Comparison of ENCODE assay signal across 24 cellular contexts in genomic region chr3:45983865-45984264, GRCh38. TPM values are rescaled to one million over a fixed set of nuclear protein-coding genes. Genes with fewer than 3 reads are reported as not detected.
DNase-seq lines count a peak whose midpoint lies in the region; ATAC-seq and TF ChIP-seq lines count a peak whose summit lies in the region.
"Had no signal": no experiment of that assay in that cellular context is flagged by ENCODE, and none has a peak within 500 bp of the region (broad histone marks: within the 10 kb centered on the region; RNA-seq: fewer than 3 reads in every experiment).

No MANE protein-coding gene starts in this region.

- 40 to 49% methylated on average over 3 of the region's 3 CpGs for WGBS in heart right ventricle, 2 donors
- WGBS in esophagus squamous epithelium, 2 donors: 81 to 95% methylated on average over 3 of the region's 3 CpGs
- WGBS in sigmoid colon, 2 donors: 84 to 86% methylated on average over 3 of the region's 3 CpGs

- H3K27me3 ChIP-seq in heart right ventricle: no peaks in the 10 kb centered on the region
- H3K27me3 ChIP-seq in esophagus squamous epithelium: no peaks in the 10 kb centered on the region
- H3K27me3 ChIP-seq in sigmoid colon: no peaks in the 10 kb centered on the region
- H3K27me3 ChIP-seq: left lung, suprapubic skin had no signal

- no peaks in the 10 kb centered on the region for H3K9me3 ChIP-seq in heart right ventricle
- no peaks in the 10 kb centered on the region for H3K9me3 ChIP-seq in esophagus squamous epithelium
- no peaks in the 10 kb centered on the region for H3K9me3 ChIP-seq in sigmoid colon
- H3K9me3 ChIP-seq: left lung, suprapubic skin had no signal

- TF ChIP-seq POLR2A in esophagus squamous epithelium (IDR thresholded peaks at IDR 0.05) (no peak), sigmoid colon (IDR thresholded peaks at IDR 0.05) (no peak), GM18505 (IDR thresholded peaks at IDR 0.05; ENCODE audit: borderline replicate concordance, extremely low read depth, insufficient read depth, insufficient read length) (no peak)

- DNase-seq in heart right ventricle (no peak), cardiac septum (ENCODE audit: low spot score) (no peak), esophagus squamous epithelium (lab: John Stamatoyannopoulos, UW) (no peak), sigmoid colon (no peak), NCI-H82 (lab: John Stamatoyannopoulos, UW) (no peak), anterior cingulate cortex (lab: John Stamatoyannopoulos, UW) (no peak)
- DNase-seq: activated CD4-positive, alpha-beta T cell treated with anti-CD3 and anti-CD28 coated beads for 36 hours; activated CD8-positive, alpha-beta memory T cell treated with anti-CD3 and anti-CD28 coated beads, Interleukin-2, amount 10 ng/mL, durations not matched to agents 7 days and 5 days; activated effector memory CD4-positive, alpha-beta T cell treated with anti-CD3 and anti-CD28 coated beads, Interleukin-2, amount 50 U/mL, for 16 hours; C1 segment of cervical spinal cord; left lung; NCI-H1436 treated with DMSO at 0.1 percent for 48 hours; PC-9; small intestine; stimulated activated CD4-positive, alpha-beta T cell treated with anti-CD3 and anti-CD28 coated beads, Interleukin-4, amount 100 ng/mL, for 24 hours; T1000 had no signal

- peak overlapping the region in 9 of 10 donors; percentile 9 to 99 (median 94) for H3K27ac ChIP-seq in heart right ventricle
- peak overlapping the region in 3 of 4 donors; percentile 11 to 88 (median 84) for H3K27ac ChIP-seq in esophagus squamous epithelium
- peak overlapping the region; percentile 21 to 98 (median 95) for H3K27ac ChIP-seq in sigmoid colon
- H3K27ac ChIP-seq: left lung, PC-9, SK-N-MC, suprapubic skin had no signal

- H3K4me1 ChIP-seq in heart right ventricle: peaks cover 36 to 93% (median 68%) of the 10 kb centered on the region in 9 donors
- H3K4me1 ChIP-seq in esophagus squamous epithelium: peaks cover 26 to 54% (median 43%) of the 10 kb centered on the region in 3 donors
- peaks cover 0 to 65% (median 59%) of the 10 kb centered on the region in 4 donors for H3K4me1 ChIP-seq in sigmoid colon

- TF ChIP-seq EP300 in sigmoid colon (IDR thresholded peaks at IDR 0.05): no peak

- intact Hi-C loops in heart right ventricle (cut with DNase I) (loop anchor here in 1 of 10 donors (5.0 kb wide), 1 partner anchor 42 kb away; the partner anchor contains the start of gene CXCR6), cardiac septum (cut with DNase I) (no loop called here), esophagus squamous epithelium (cut with DNase I) (no loop called here), sigmoid colon (cut with DNase I) (no loop called here)

- ATAC-seq in heart right ventricle (no peak), GM18505 (IDR thresholded peaks at IDR 0.05; ENCODE audit: unreplicated experiment) (no peak), GM18511 (IDR thresholded peaks at IDR 0.05; ENCODE audit: unreplicated experiment) (no peak)
- ATAC-seq: activated CD4-positive, alpha-beta T cell treated with anti-CD3 and anti-CD28 coated beads for 36 hours; activated CD8-positive, alpha-beta memory T cell treated with anti-CD3 and anti-CD28 coated beads, Interleukin-2, amount 10 ng/mL, durations not matched to agents 7 days and 5 days; left lung had no signal

- TF ChIP-seq CTCF in heart right ventricle (IDR thresholded peaks at IDR 0.05): no peak
- TF ChIP-seq CTCF in esophagus squamous epithelium (IDR thresholded peaks at IDR 0.05): no peak
- no peak for TF ChIP-seq CTCF in sigmoid colon (IDR thresholded peaks at IDR 0.05)

- H3K36me3 ChIP-seq in heart right ventricle (peaks cover 0 to 64% (median 46%) of the 10 kb centered on the region in 9 donors), esophagus squamous epithelium (peaks cover 5 to 65% (median 19%) of the 10 kb centered on the region in 3 donors), sigmoid colon (peaks cover 16 to 60% (median 32%) of the 10 kb centered on the region in 4 donors)

- H3K4me3 ChIP-seq in heart right ventricle (no peak overlapping the region), esophagus squamous epithelium (no peak overlapping the region), sigmoid colon (no peak overlapping the region)
- H3K4me3 ChIP-seq: left lung, PC-9, SK-N-MC, suprapubic skin had no signal

RNA-seq across cellular contexts. Expression of gene FYCO1, which starts 11.8 kb away (rescaled TPM):
- total RNA-seq in heart right ventricle (100 to 1,000 TPM in 8 of 10 donors, 10 to 100 TPM in 2; 82.3 to 216 (median 156) TPM), cardiac septum (129 TPM), esophagus squamous epithelium (10 to 100 TPM; 17.8 to 33.3 (median 25.0) TPM), sigmoid colon (100 to 1,000 TPM in 1 of 4 donors, 10 to 100 TPM in 3; 72.1 to 115 (median 79.2) TPM)
- polyA plus RNA-seq in heart right ventricle (10 to 100 TPM in 1 of 2 donors, 1 to 10 TPM in 1; 8.8 to 59.6 TPM), sigmoid colon (10 to 100 TPM in 1 of 3 donors, 1 to 10 TPM in 2; 8.4 to 15.0 (median 9.9) TPM)

RNA-seq across cellular contexts. Expression of gene CXCR6, which starts 40.6 kb away (rescaled TPM):
- total RNA-seq in heart right ventricle (1 to 10 TPM in 1 of 10 donors, under 1 TPM in 5, not detected in 4; 0.17 to 1.2 (median 0.39) TPM), cardiac septum (0.32 TPM), esophagus squamous epithelium (10 to 100 TPM in 1 of 4 donors, 1 to 10 TPM in 3; 1.7 to 12.0 (median 4.4) TPM), sigmoid colon (under 1 TPM in 3 of 4 donors, not detected in 1; 0.36 to 0.95 (median 0.49) TPM)
- polyA plus RNA-seq in heart right ventricle (under 1 TPM; 0.22 to 0.36 TPM), sigmoid colon (1 to 10 TPM in 1 of 3 donors, not detected in 2; 3.3 TPM)
- total RNA-seq: A673, endothelial cell of umbilical vein, HT1080, osteocyte had no signal
- polyA plus RNA-seq: endothelial cell of umbilical vein had no signal

RNA-seq across cellular contexts. Expression of gene XCR1, which starts 43.4 kb away (rescaled TPM):
- total RNA-seq in heart right ventricle (under 1 TPM in 4 of 10 donors, not detected in 6; 0.05 to 0.72 (median 0.09) TPM), cardiac septum (not detected), esophagus squamous epithelium (under 1 TPM in 3 of 4 donors, not detected in 1; 0.08 to 0.19 (median 0.12) TPM), sigmoid colon (under 1 TPM in 1 of 4 donors, not detected in 3; under 0.01 TPM)
- polyA plus RNA-seq in heart right ventricle (under 1 TPM in 1 of 2 donors, not detected in 1; 0.01 TPM), sigmoid colon (1 to 10 TPM in 1 of 3 donors, not detected in 2; 3.5 TPM)
- total RNA-seq: A673; activated CD4-positive, alpha-beta T cell treated with anti-CD3 and anti-CD28 coated beads for 36 hours; activated CD8-positive, alpha-beta memory T cell treated with anti-CD3 and anti-CD28 coated beads, Interleukin-2, amount 10 ng/mL, durations not matched to agents 7 days and 5 days; endothelial cell of umbilical vein; HT1080; osteocyte had no signal
- polyA plus RNA-seq: endothelial cell of umbilical vein had no signal
